Comparison of ENCODE assay signal across 16 cellular contexts in genomic region chr16:66983033-66983432, GRCh38. TPM values are rescaled to one million over a fixed set of nuclear protein-coding genes. Genes with fewer than 3 reads are reported as not detected.
DNase-seq lines count a peak whose midpoint lies in the region; ATAC-seq and TF ChIP-seq lines count a peak whose summit lies in the region.
"Had no signal": no experiment of that assay in that cellular context is flagged by ENCODE, and none has a peak within 500 bp of the region (broad histone marks: within the 10 kb centered on the region; RNA-seq: fewer than 3 reads in every experiment).

No MANE protein-coding gene starts in this region.

- no peak for ATAC-seq in activated naive CD4-positive, alpha-beta T cell treated with anti-CD3 and anti-CD28 coated beads, Interleukin-2, amount 50 U/mL, for 72 hours

- peak overlapping the region; percentile 93 for H3K27ac ChIP-seq in temporal lobe (ENCODE audit: low read depth, low read length)
- no peak overlapping the region for H3K27ac ChIP-seq in colonic mucosa
- H3K27ac ChIP-seq: 22Rv1 had no signal

- H3K4me1 ChIP-seq in colonic mucosa = no peaks in the 10 kb centered on the region

- no peak overlapping the region for H3K4me3 Mint-ChIP-seq in T-helper 1 cell treated with Interleukin-12 subunit alpha and Interleukin-12 subunit beta and Interleukin-4 antibody, amounts not matched to agents 30 μg/mL and 1 μg/mL, for 36 hours
- H3K4me3 Mint-ChIP-seq: B cell had no signal

- no peak for DNase-seq in T-helper 1 cell
- no peak for DNase-seq in activated naive CD4-positive, alpha-beta T cell treated with anti-CD3 and anti-CD28 coated beads, Interleukin-2, amount 50 U/mL, for 72 hours (ENCODE audit: low spot score in 2 of 2)
- no peak for DNase-seq in activated naive CD4-positive, alpha-beta T cell (lab: John Stamatoyannopoulos, UW)
- no peak for DNase-seq in colonic mucosa
- DNase-seq: CD4-positive, CD25-positive, alpha-beta regulatory T cell; H7; KG1; NCI-H1417 treated with DMSO at 0.1 percent for 48 hours; NCI-H1930; NCI-H446; NCI-H69; NK-92 treated with Interleukin-12 subunit alpha and Interleukin-12 subunit beta, amount 100 ng/mL, for 24 hours had no signal

- TF ChIP-seq CTCF in colonic mucosa (IDR thresholded peaks at IDR 0.05) = no peak

- no peaks in the 10 kb centered on the region for H3K9me3 ChIP-seq in colonic mucosa

- no peaks in the 10 kb centered on the region for H3K27me3 ChIP-seq in colonic mucosa

- peaks cover 4% of the 10 kb centered on the region for H3K9me3 Mint-ChIP-seq in T-helper 1 cell treated with Interleukin-12 subunit alpha and Interleukin-12 subunit beta and Interleukin-4 antibody, amounts not matched to agents 30 μg/mL and 1 μg/mL, for 36 hours
- H3K9me3 Mint-ChIP-seq in activated naive CD4-positive, alpha-beta T cell treated with anti-CD3 and anti-CD28 coated beads, Interleukin-2, amount 50 U/mL, for 72 hours = peaks cover 0 to 4% of the 10 kb centered on the region in 2 donors
- H3K9me3 Mint-ChIP-seq: CD4-positive, CD25-positive, alpha-beta regulatory T cell had no signal

- no peaks in the 10 kb centered on the region for H3K36me3 ChIP-seq in colonic mucosa

- H3K4me3 ChIP-seq in colonic mucosa = no peak overlapping the region

- peaks cover 59% of the 10 kb centered on the region for H3K4me1 Mint-ChIP-seq in T-helper 1 cell treated with Interleukin-12 subunit alpha and Interleukin-12 subunit beta and Interleukin-4 antibody, amounts not matched to agents 30 μg/mL and 1 μg/mL, for 36 hours (ENCODE audit: low read depth)
- H3K4me1 Mint-ChIP-seq: B cell had no signal

- H3K36me3 Mint-ChIP-seq in T-helper 1 cell treated with Interleukin-12 subunit alpha and Interleukin-12 subunit beta and Interleukin-4 antibody, amounts not matched to agents 30 μg/mL and 1 μg/mL, for 36 hours (ENCODE audit: low read depth) = peaks cover 5% of the 10 kb centered on the region
- peaks cover 0 to 7% of the 10 kb centered on the region in 2 donors for H3K36me3 Mint-ChIP-seq in activated naive CD4-positive, alpha-beta T cell treated with anti-CD3 and anti-CD28 coated beads, Interleukin-2, amount 50 U/mL, for 72 hours
- H3K36me3 Mint-ChIP-seq: CD4-positive, CD25-positive, alpha-beta regulatory T cell had no signal

- no peak overlapping the region for H3K9ac ChIP-seq in colonic mucosa (ENCODE audit: low read depth in 2 of 2, low read length in 2 of 2)

- H3K27ac Mint-ChIP-seq in T-helper 1 cell treated with Interleukin-12 subunit alpha and Interleukin-12 subunit beta and Interleukin-4 antibody, amounts not matched to agents 30 μg/mL and 1 μg/mL, for 36 hours = peak overlapping the region; percentile 94
- H3K27ac Mint-ChIP-seq in activated naive CD4-positive, alpha-beta T cell treated with anti-CD3 and anti-CD28 coated beads, Interleukin-2, amount 50 U/mL, for 72 hours = peak overlapping the region; percentile 99
- H3K27ac Mint-ChIP-seq: B cell had no signal

- intact Hi-C loops in colonic mucosa (cut with DNase I) = no loop called here

- H3K27me3 Mint-ChIP-seq in T-helper 1 cell treated with Interleukin-12 subunit alpha and Interleukin-12 subunit beta and Interleukin-4 antibody, amounts not matched to agents 30 μg/mL and 1 μg/mL, for 36 hours (ENCODE audit: low read depth) = no peaks in the 10 kb centered on the region
- H3K27me3 Mint-ChIP-seq: B cell had no signal

RNA-seq across cellular contexts. Expression of gene CES4A, which starts 5.4 kb away (rescaled TPM):
- 10 to 100 TPM in 1 of 2 donors, 1 to 10 TPM in 1; 8.2 to 21.3 TPM for total RNA-seq in activated naive CD4-positive, alpha-beta T cell treated with anti-CD3 and anti-CD28 coated beads, Interleukin-2, amount 50 U/mL, for 72 hours
- 8.1 TPM for total RNA-seq in temporal lobe
- 1 to 10 TPM; 5.9 to 7.8 TPM for total RNA-seq in colonic mucosa

RNA-seq across cellular contexts. Expression of gene CES3, which starts 22.0 kb away (rescaled TPM):
- 1 to 10 TPM in 1 of 2 donors, under 1 TPM in 1; 0.73 to 6.8 TPM for total RNA-seq in activated naive CD4-positive, alpha-beta T cell treated with anti-CD3 and anti-CD28 coated beads, Interleukin-2, amount 50 U/mL, for 72 hours
- 0.49 TPM for total RNA-seq in temporal lobe
- 100 to 1,000 TPM; 136 to 169 TPM for total RNA-seq in colonic mucosa

RNA-seq across cellular contexts. Expression of gene CBFB, which starts 45.9 kb away (rescaled TPM):
- total RNA-seq in activated naive CD4-positive, alpha-beta T cell treated with anti-CD3 and anti-CD28 coated beads, Interleukin-2, amount 50 U/mL, for 72 hours = 100 to 1,000 TPM; 119 to 124 TPM
- total RNA-seq in temporal lobe (35.7 TPM), colonic mucosa (10 to 100 TPM; 41.5 TPM)

RNA-seq across cellular contexts. Expression of gene CES2, which starts 47.7 kb away (rescaled TPM):
- total RNA-seq in activated naive CD4-positive, alpha-beta T cell treated with anti-CD3 and anti-CD28 coated beads, Interleukin-2, amount 50 U/mL, for 72 hours = 10 to 100 TPM; 26.2 to 29.8 TPM
- total RNA-seq in temporal lobe (21.9 TPM), colonic mucosa (100 to 1,000 TPM; 407 to 525 TPM)

RNA-seq across cellular contexts. Expression of gene CIAO2B, which starts 48.8 kb away (rescaled TPM):
- total RNA-seq in activated naive CD4-positive, alpha-beta T cell treated with anti-CD3 and anti-CD28 coated beads, Interleukin-2, amount 50 U/mL, for 72 hours = 100 to 1,000 TPM; 169 to 196 TPM
- total RNA-seq in temporal lobe (48.9 TPM), colonic mucosa (100 to 1,000 TPM; 105 to 146 TPM)

Comparison
In these comparisons a context has a peak if more than half of its experiments do, and no peak if none do; other contexts are left out.
1. RNA of gene CES3, which starts 22.0 kb away (total RNA-seq): 136 to 169 TPM in colonic mucosa; 0.73 to 6.8 TPM in activated naive CD4-positive, alpha-beta T cell treated with anti-CD3 and anti-CD28 coated beads, Interleukin-2, amount 50 U/mL, for 72 hours and 0.49 TPM in temporal lobe (single experiment); every median in the first group is over 10 times any median in the second.